Comparison of ENCODE assay signal across 8 cellular contexts in genomic region chr12:55829967-55830600, GRCh38. TPM values are rescaled to one million over a fixed set of nuclear protein-coding genes. Genes with fewer than 3 reads are reported as not detected.
DNase-seq lines count a peak whose midpoint lies in the region; ATAC-seq and TF ChIP-seq lines count a peak whose summit lies in the region.

No MANE protein-coding gene starts in this region.

- H3K9ac ChIP-seq in muscle layer of colon (ENCODE audit: low read length): peak overlapping the region; percentile 71

- H3K27ac Mint-ChIP-seq in activated CD8-positive, alpha-beta memory T cell treated with anti-CD3 and anti-CD28 coated beads, Interleukin-2, amount 10 ng/mL, durations not matched to agents 7 days and 5 days: peak overlapping the region; percentile 93

- CTCF ChIA-PET in activated CD8-positive, alpha-beta memory T cell treated with anti-CD3 and anti-CD28 coated beads, Interleukin-2, amount 10 ng/mL, durations not matched to agents 7 days and 5 days (lab: Charles Lee): interaction anchor here (0.6 to 3.8 kb wide), 22 partner anchors 12 to 1952 kb away, joined by 3 to 42 read pairs (median 4); partner anchors contain the start of genes ORMDL2, PYM1, RNF41 and SARNP

- H3K9me3 ChIP-seq in muscle layer of colon (ENCODE audit: low read length) (no peaks in the 10 kb centered on the region), transverse colon (no peaks in the 10 kb centered on the region)

- H3K4me1 ChIP-seq in muscle layer of colon (ENCODE audit: insufficient read depth, low read length) (peaks cover 23% of the 10 kb centered on the region), transverse colon (peaks cover 6 to 52% (median 36%) of the 10 kb centered on the region in 4 donors)

- peak; percentile 15; the same call in 1 of the 2 replicates for TF ChIP-seq RAD21 in Ishikawa (IDR thresholded peaks at IDR 0.05; ENCODE audit: low read depth)

- peak; percentile 13; the same call in 1 of the 2 replicates for TF ChIP-seq EP300 in Ishikawa (IDR thresholded peaks at IDR 0.05; ENCODE audit: borderline replicate concordance)
- TF ChIP-seq EP300 in transverse colon (IDR thresholded peaks at IDR 0.05; ENCODE audit: low read depth): no peak

- intact Hi-C loops in transverse colon (cut with DNase I; ENCODE audit: low total_unique reads): loop anchor here (5.0 to 10.0 kb wide), 2 partner anchors 85 to 97 kb away; partner anchors contain the start of genes GDF11 and PYM1

- peaks cover 8% of the 10 kb centered on the region for H3K36me3 Mint-ChIP-seq in activated CD8-positive, alpha-beta memory T cell treated with anti-CD3 and anti-CD28 coated beads, Interleukin-2, amount 10 ng/mL, durations not matched to agents 7 days and 5 days

- H3K27me3 ChIP-seq in muscle layer of colon (ENCODE audit: control insufficient read depth in 1 of 2, insufficient read depth in 2 of 2, low read length in 2 of 2): no peaks in the 10 kb centered on the region
- no peaks in the 10 kb centered on the region for H3K27me3 ChIP-seq in transverse colon

- no peak for TF ChIP-seq CTCF in transverse colon (IDR thresholded peaks at IDR 0.05)

- H3K27ac ChIP-seq in epithelial cell of prostate (peak overlapping the region; percentile 67), muscle layer of colon (ENCODE audit: low read depth, low read length) (peak overlapping the region; percentile 74), transverse colon (peak overlapping the region; percentile 95 to 97 (median 96))

- H3K4me3 ChIP-seq in muscle layer of colon (ENCODE audit: low read depth in 1 of 2, low read length in 2 of 2) (peak overlapping the region; percentile 62 to 79), transverse colon (peak overlapping the region; percentile 62 to 85 (median 82))

- H3K4me1 Mint-ChIP-seq in activated CD8-positive, alpha-beta memory T cell treated with anti-CD3 and anti-CD28 coated beads, Interleukin-2, amount 10 ng/mL, durations not matched to agents 7 days and 5 days: peaks cover 44% of the 10 kb centered on the region

- H3K27me3 Mint-ChIP-seq in activated CD8-positive, alpha-beta memory T cell treated with anti-CD3 and anti-CD28 coated beads, Interleukin-2, amount 10 ng/mL, durations not matched to agents 7 days and 5 days: no peaks in the 10 kb centered on the region

- in situ Hi-C loops in transverse colon (cut with MboI; ENCODE audit: low pct_ligation_motif_present in 1 of 4, low pct_unique_long_range_greater_than_20kb in 1 of 4, low sequenced_read_pairs in 3 of 4): no loop called here
- in situ Hi-C loops in ACHN (cut with HindIII; ENCODE audit: low pct_ligation_motif_present, low pct_unique_long_range_greater_than_20kb, low sequenced_read_pairs): no loop called here

- ATAC-seq in GM21447 (IDR thresholded peaks at IDR 0.05; ENCODE audit: unreplicated experiment): peak; percentile 25
- peak; percentile 24 for ATAC-seq in activated CD8-positive, alpha-beta memory T cell treated with anti-CD3 and anti-CD28 coated beads, Interleukin-2, amount 10 ng/mL, durations not matched to agents 7 days and 5 days

- TF ChIP-seq POLR2A in transverse colon (IDR thresholded peaks at IDR 0.05): peak; percentile 34

- 1% methylated on average over 37 of the region's 37 CpGs; no CpG with 5 or more reads in 1 of the 2 donors for WGBS in transverse colon (ENCODE audit: low coverage in 1 of 2), 2 donors

- H3K36me3 ChIP-seq in muscle layer of colon (ENCODE audit: insufficient read depth, low read length): peaks cover 11% of the 10 kb centered on the region
- H3K36me3 ChIP-seq in transverse colon: no peaks in the 10 kb centered on the region

- DNase-seq in GM03348 (ENCODE audit: low spot score) (peak; percentile 41), epithelial cell of prostate (ENCODE audit: low read depth, low spot score) (no peak), transverse colon (peak; percentile 64), ACHN (no peak)
- DNase-seq in activated CD8-positive, alpha-beta memory T cell treated with anti-CD3 and anti-CD28 coated beads, Interleukin-2, amount 10 ng/mL, durations not matched to agents 7 days and 5 days: peak; percentile 67

- peak overlapping the region; percentile 97 for H3K4me3 Mint-ChIP-seq in activated CD8-positive, alpha-beta memory T cell treated with anti-CD3 and anti-CD28 coated beads, Interleukin-2, amount 10 ng/mL, durations not matched to agents 7 days and 5 days

- no peaks in the 10 kb centered on the region for H3K9me3 Mint-ChIP-seq in activated CD8-positive, alpha-beta memory T cell treated with anti-CD3 and anti-CD28 coated beads, Interleukin-2, amount 10 ng/mL, durations not matched to agents 7 days and 5 days (ENCODE audit: low read depth)

TF ChIP-seq in Ishikawa, 13 proteins besides CTCF, POLR2A, EP300 and RAD21:
- TF ChIP-seq FOXM1 (IDR thresholded peaks at IDR 0.05; ENCODE audit: borderline replicate concordance, low read depth) (no peak), YY1 (IDR thresholded peaks at IDR 0.05; ENCODE audit: low read depth) (no peak), EGR1 (IDR thresholded peaks at IDR 0.05) (peak; percentile 87), CEBPB (IDR thresholded peaks at IDR 0.05) (no peak), USF1 (IDR thresholded peaks at IDR 0.05) (no peak), CREB1 (IDR thresholded peaks at IDR 0.05; ENCODE audit: low read depth) (no peak; the same call in 1 of the 2 replicates), TEAD4 (IDR thresholded peaks at IDR 0.05) (peak; percentile 31; the same call in 1 of the 2 replicates), MAX (IDR thresholded peaks at IDR 0.05) (no peak), ZBTB7A (IDR thresholded peaks at IDR 0.05; ENCODE audit: low read depth) (peak; percentile 92), REST (IDR thresholded peaks at IDR 0.05; ENCODE audit: low read depth) (no peak), TCF12 (IDR thresholded peaks at IDR 0.05; ENCODE audit: low read depth) (no peak; the same call in 1 of the 2 replicates), TAF1 (IDR thresholded peaks at IDR 0.05; ENCODE audit: low read depth) (peak; percentile 46; the same call in 1 of the 2 replicates), NFIC (IDR thresholded peaks at IDR 0.05) (no peak)

RNA-seq across cellular contexts. Expression of gene DNAJC14, which starts 0.7 kb away (rescaled TPM):
- total RNA-seq in activated CD8-positive, alpha-beta memory T cell treated with anti-CD3 and anti-CD28 coated beads, Interleukin-2, amount 10 ng/mL, durations not matched to agents 7 days and 5 days: 10 to 100 TPM; 33.5 to 38.4 TPM
- total RNA-seq in transverse colon: 10 to 100 TPM; 10.3 to 35.4 (median 24.1) TPM

RNA-seq across cellular contexts. Expression of gene ORMDL2, which starts 12.2 kb away (rescaled TPM):
- 10 to 100 TPM; 45.8 to 57.2 TPM for total RNA-seq in activated CD8-positive, alpha-beta memory T cell treated with anti-CD3 and anti-CD28 coated beads, Interleukin-2, amount 10 ng/mL, durations not matched to agents 7 days and 5 days
- total RNA-seq in transverse colon: 10 to 100 TPM in 2 of 4 donors, 1 to 10 TPM in 2; 3.7 to 40.3 (median 21.7) TPM

RNA-seq across cellular contexts. Expression of gene SARNP, which starts 12.6 kb away (rescaled TPM):
- total RNA-seq in activated CD8-positive, alpha-beta memory T cell treated with anti-CD3 and anti-CD28 coated beads, Interleukin-2, amount 10 ng/mL, durations not matched to agents 7 days and 5 days: 10 to 100 TPM; 96.8 to 98.6 TPM
- total RNA-seq in transverse colon: 10 to 100 TPM; 38.0 to 50.7 (median 45.0) TPM

RNA-seq across cellular contexts. Expression of gene MMP19, which starts 12.7 kb away (rescaled TPM):
- not detected for total RNA-seq in activated CD8-positive, alpha-beta memory T cell treated with anti-CD3 and anti-CD28 coated beads, Interleukin-2, amount 10 ng/mL, durations not matched to agents 7 days and 5 days
- total RNA-seq in transverse colon: 10 to 100 TPM in 2 of 4 donors, 1 to 10 TPM in 2; 5.2 to 29.2 (median 14.8) TPM

Comparison
In these comparisons a context has a peak if more than half of its experiments do, and no peak if none do; other contexts are left out.
1. DNase-seq: peak in GM03348 (single experiment), activated CD8-positive, alpha-beta memory T cell treated with anti-CD3 and anti-CD28 coated beads, Interleukin-2, amount 10 ng/mL, durations not matched to agents 7 days and 5 days (single experiment) and transverse colon (single experiment); none in epithelial cell of prostate (single experiment) and ACHN (single experiment).
2. Peak in every context shown above with its lines, with median percentiles within 50 percentile points of each other: H3K27ac ChIP-seq.